8 cellular contexts compared by ENCODE assay signal in genomic region chr6:41200296-41200900, GRCh38. TPM values are rescaled to one million over a fixed set of nuclear protein-coding genes. Genes with fewer than 3 reads are reported as not detected.
DNase-seq lines count a peak whose midpoint lies in the region; ATAC-seq and TF ChIP-seq lines count a peak whose summit lies in the region.

No MANE protein-coding gene starts in this region.

- peaks cover 44 to 55% of the 10 kb centered on the region in 2 donors for H3K4me1 Mint-ChIP-seq in effector memory CD8-positive, alpha-beta T cell (ENCODE audit: low read depth in 2 of 2)

- peak overlapping the region; percentile 76 to 79 for H3K4me3 Mint-ChIP-seq in effector memory CD8-positive, alpha-beta T cell

- ATAC-seq in HG03460 (IDR thresholded peaks at IDR 0.05; ENCODE audit: unreplicated experiment) (peak; percentile 44), HG03565 (IDR thresholded peaks at IDR 0.05; ENCODE audit: unreplicated experiment) (no peak)
- peak; percentile 70 for ATAC-seq in effector memory CD8-positive, alpha-beta T cell (replicated peaks)

- H3K4me3 ChIP-seq in sigmoid colon: no peak overlapping the region

- no peak for TF ChIP-seq EP300 in sigmoid colon (IDR thresholded peaks at IDR 0.05)

- TF ChIP-seq CTCF in sigmoid colon (IDR thresholded peaks at IDR 0.05): no peak
- TF ChIP-seq CTCF in GM10266 (IDR thresholded peaks at IDR 0.05; ENCODE audit: control insufficient read depth, insufficient read depth, low read depth, missing control alignments): no peak

- intact Hi-C loops in sigmoid colon (cut with DNase I): no loop called here

- H3K36me3 ChIP-seq in sigmoid colon: no peaks in the 10 kb centered on the region

- no peak for TF ChIP-seq POLR2A in sigmoid colon (IDR thresholded peaks at IDR 0.05)

- no peaks in the 10 kb centered on the region for H3K27me3 ChIP-seq in sigmoid colon

- H3K27me3 Mint-ChIP-seq in effector memory CD8-positive, alpha-beta T cell: no peaks in the 10 kb centered on the region

- no peaks in the 10 kb centered on the region for H3K9me3 ChIP-seq in sigmoid colon

- H3K27ac ChIP-seq in sigmoid colon: peak overlapping the region in 1 of 4 donors; percentile 18

- no peaks in the 10 kb centered on the region for H3K4me1 ChIP-seq in sigmoid colon

- no peaks in the 10 kb centered on the region for H3K9me3 Mint-ChIP-seq in effector memory CD8-positive, alpha-beta T cell

- 49 to 84% methylated on average over 2 of the region's 2 CpGs for WGBS in sigmoid colon, 2 donors

- peak overlapping the region; percentile 96 to 98 for H3K27ac Mint-ChIP-seq in effector memory CD8-positive, alpha-beta T cell

- DNase-seq in ELR (ENCODE audit: low read depth) (peak; percentile 7), renal cortical epithelial cell (ENCODE audit: low read depth) (peak; percentile 16), sigmoid colon (no peak), GM10266 (ENCODE audit: extremely low spot score) (no peak)
- peak; percentile 47 for DNase-seq in activated CD4-positive, CD25-positive, alpha-beta regulatory T cell treated with anti-CD3 and anti-CD28 coated beads, Interleukin-2, amount 50 U/mL, for 72 hours
- peak; percentile 42 to 58 (median 48) for DNase-seq in effector memory CD8-positive, alpha-beta T cell

- H3K36me3 Mint-ChIP-seq in effector memory CD8-positive, alpha-beta T cell (ENCODE audit: insufficient read depth): peaks cover 11% of the 10 kb centered on the region

RNA-seq across cellular contexts. Expression of gene TREML2, which starts 0.6 kb away (rescaled TPM):
- total RNA-seq in renal cortical epithelial cell (not detected in 2 replicates), sigmoid colon (not detected)
- polyA plus RNA-seq in sigmoid colon: 1 to 10 TPM in 1 of 3 donors, not detected in 2; 3.7 TPM

RNA-seq across cellular contexts. Expression of gene TREML4, which starts 27.8 kb away (rescaled TPM):
- total RNA-seq in renal cortical epithelial cell (not detected in 2 replicates), sigmoid colon (not detected)
- under 1 TPM in 1 of 3 donors, not detected in 2; 0.22 TPM for polyA plus RNA-seq in sigmoid colon

RNA-seq across cellular contexts. Expression of gene TREM2, which starts 37.5 kb away (rescaled TPM):
- total RNA-seq in renal cortical epithelial cell (not detected in 2 replicates), sigmoid colon (1 to 10 TPM in 3 of 4 donors, not detected in 1; 1.6 to 3.6 (median 3.3) TPM)
- 1 to 10 TPM in 2 of 3 donors, under 1 TPM in 1; 0.83 to 7.4 (median 4.2) TPM for polyA plus RNA-seq in sigmoid colon

RNA-seq across cellular contexts. Expression of gene TREML1, which starts 46.3 kb away (rescaled TPM):
- not detected in 2 replicates for total RNA-seq in renal cortical epithelial cell
- 1 to 10 TPM in 1 of 4 donors, not detected in 3; 3.3 TPM for total RNA-seq in sigmoid colon
- polyA plus RNA-seq in sigmoid colon: under 1 TPM in 1 of 3 donors, not detected in 2; 0.48 TPM

Comparison
In these comparisons a context has a peak if more than half of its experiments do, and no peak if none do; other contexts are left out.
1. DNase-seq: peak in ELR (single experiment), activated CD4-positive, CD25-positive, alpha-beta regulatory T cell treated with anti-CD3 and anti-CD28 coated beads, Interleukin-2, amount 50 U/mL, for 72 hours (single experiment), effector memory CD8-positive, alpha-beta T cell (3 of 3) and renal cortical epithelial cell (single experiment); none in sigmoid colon (single experiment) and GM10266 (single experiment).